21 cellular contexts compared by ENCODE assay signal in genomic region chr2:151119377-151119776, GRCh38.
"Had no signal": no experiment of that assay in that cellular context is flagged by ENCODE, and none has a peak within 500 bp of the region (broad histone marks: within the 10 kb centered on the region; RNA-seq: fewer than 3 reads in every experiment).

No MANE protein-coding gene starts in this region.

- H3K9ac ChIP-seq: KMS-11, SK-N-SH had no signal

- DNase-seq: MM.1S, MV-4-11, NCI-H1092, NCI-H1105, NCI-H1417 treated with DMSO at 0.1 percent for 48 hours, NCI-H1436 treated with DMSO at 0.1 percent for 48 hours, NCI-H187 treated with DMSO at 0.1 percent for 48 hours, NCI-H2029, NCI-H2227 treated with DMSO at 0.1 percent for 48 hours, NCI-H345, NCI-H446, NCI-H510A treated with DMSO at 0.1 percent for 48 hours, NCI-H526 treated with DMSO at 0.1 percent for 48 hours, NCI-H774, PC-9, SIG-M5, SJCRH30, SK-N-SH, SW 1271 had no signal

- H3K9me3 ChIP-seq: SJCRH30 had no signal

- H3K36me3 ChIP-seq: SJCRH30 had no signal

- H3K27ac ChIP-seq: KMS-11, PC-9, RWPE1, SJCRH30 had no signal

- H3K4me2 ChIP-seq: KMS-11, PC-9, SK-N-SH had no signal

- H3K27me3 ChIP-seq: SJCRH30 had no signal

- H2AFZ ChIP-seq: PC-9 had no signal

- H3K9me2 ChIP-seq: SK-N-SH had no signal

- H3K4me3 ChIP-seq: PC-9, SJCRH30 had no signal
